Comparison of ENCODE assay signal across 22 cellular contexts in the genomic region with DNA sequence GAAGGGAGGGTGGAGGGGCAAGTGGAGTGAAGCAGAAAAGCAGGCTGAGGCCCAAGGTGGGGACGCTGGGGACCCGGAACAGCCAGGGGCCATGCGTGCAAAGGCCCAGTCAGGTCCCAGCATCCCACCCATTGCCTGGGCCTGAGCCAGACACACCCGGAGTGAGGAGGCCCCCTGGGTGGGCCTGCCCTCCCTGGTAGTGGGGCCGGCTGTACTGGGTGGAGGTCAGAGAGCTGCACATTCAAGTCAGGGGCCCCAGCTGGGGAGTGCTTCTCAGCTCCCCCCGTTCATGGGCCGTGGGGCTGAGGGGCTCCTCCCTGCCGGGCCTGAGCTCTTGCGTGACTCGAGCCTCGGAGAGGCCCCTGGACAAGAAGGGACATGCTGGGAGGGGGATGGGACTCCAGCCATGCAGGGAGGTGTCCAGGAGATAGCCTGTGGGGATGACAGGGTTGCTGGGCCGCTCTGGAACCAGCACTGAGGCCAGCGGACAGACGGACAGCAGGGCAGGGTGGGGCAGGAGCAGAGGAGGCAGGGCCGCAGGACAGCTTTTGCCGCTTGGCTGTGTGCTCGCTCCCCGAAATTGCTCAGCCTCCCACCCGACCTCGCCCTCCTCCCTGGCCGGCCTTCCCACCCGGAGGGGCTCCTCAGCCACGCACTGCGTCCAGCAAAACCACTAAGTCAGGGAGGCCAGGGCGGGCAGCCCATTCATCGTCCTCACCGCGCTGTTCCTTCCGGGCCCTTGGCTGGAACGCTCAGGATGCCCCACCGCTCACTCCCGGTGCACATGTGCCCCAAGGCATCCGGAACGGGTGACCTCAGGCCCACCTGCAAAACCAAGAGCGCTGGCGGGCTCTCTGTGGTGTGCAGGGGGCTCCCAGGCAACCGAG. TPM values are rescaled to one million over a fixed set of nuclear protein-coding genes. Genes with fewer than 3 reads are reported as not detected.
DNase-seq lines count a peak whose midpoint lies in the region; ATAC-seq, FAIRE-seq and TF ChIP-seq lines count a peak whose summit lies in the region.
"Had no signal": no experiment of that assay in that cellular context is flagged by ENCODE, and none has a peak within 500 bp of the region (broad histone marks: within the 10 kb centered on the region; RNA-seq: fewer than 3 reads in every experiment).

No MANE protein-coding gene starts in this region.

- no peak for TF ChIP-seq CTCF in K562 (IDR thresholded peaks at IDR 0.05 in 2 of 3, conservative IDR thresholded peaks at IDR 0.05 in 1 of 3; ENCODE audit: insufficient read depth in 2 of 3, low read depth in 1 of 3, low read length in 3 of 3)

- H3K9ac ChIP-seq in K562 (ENCODE audit: insufficient read depth in 1 of 2, low read depth in 2 of 2, low read length in 2 of 2) (peak overlapping the region in 1 of 2 experiments; percentile 17; a peak in 2 of 4 replicates), Karpas-422 (ENCODE audit: low read length) (no peak overlapping the region)

- no peak for FAIRE-seq in K562 (lab: Jason Lieb, UNC)

- in situ Hi-C loops in K562 (cut with MboI): no loop called here

- H3K36me3 ChIP-seq in K562 (ENCODE audit: control insufficient read depth, insufficient read depth, low read length) (no peaks in the 10 kb centered on the region), Karpas-422 (ENCODE audit: insufficient read depth, low read length) (no peaks in the 10 kb centered on the region)
- H3K36me3 ChIP-seq: neutrophil had no signal

- H2AFZ ChIP-seq in K562 (ENCODE audit: low read depth, low read length) (no peak overlapping the region), Karpas-422 (ENCODE audit: low read length) (no peak overlapping the region)

- CTCF ChIA-PET in K562 (lab: Yijun Ruan, JAX; ENCODE audit: low intra/inter-chr PET ratio): no interaction called here

- H3K9me2 ChIP-seq in Karpas-422 (replicated peaks; ENCODE audit: insufficient read depth, low read length): no peaks in the 10 kb centered on the region

- no TSS peak for BruUV-seq in K562 (replicated peaks; lab: Mats Ljungman, UMichigan)

- H3K4me3 ChIP-seq in K562 (no peak overlapping the region), Karpas-422 (ENCODE audit: low read length) (no peak overlapping the region)
- H3K4me3 ChIP-seq: skin epidermis had no signal

- ATAC-seq in K562 (peak; percentile 22; the same call in 2 of the 3 replicates), sciatic nerve (peak; percentile 34), HG02798 (IDR thresholded peaks at IDR 0.05; ENCODE audit: poor library complexity, unreplicated experiment) (no peak)
- ATAC-seq: activated CD4-positive, alpha-beta T cell treated with anti-CD3 and anti-CD28 coated beads for 36 hours had no signal

- H4K20me1 ChIP-seq in K562 (replicated peaks; ENCODE audit: control insufficient read depth, insufficient read depth, low read length): peaks cover 19% of the 10 kb centered on the region; the same call in 1 of the 2 replicates
- no peaks in the 10 kb centered on the region for H4K20me1 ChIP-seq in Karpas-422 (ENCODE audit: insufficient read depth, low read depth, low read length)

- TF ChIP-seq POLR2A in K562 (conservative IDR thresholded peaks at IDR 0.05): no peak

- no peaks in the 10 kb centered on the region for H3K9me3 ChIP-seq in K562 (replicated peaks; ENCODE audit: control insufficient read depth, insufficient read depth, low read depth, low read length)
- H3K9me3 ChIP-seq in Karpas-422 (ENCODE audit: low read length): no peaks in the 10 kb centered on the region
- H3K9me3 ChIP-seq: Caco-2, neutrophil had no signal

- TF ChIP-seq EP300 in K562 (IDR thresholded peaks at IDR 0.05; ENCODE audit: low read length): no peak

- H3K27ac ChIP-seq in K562 (ENCODE audit: extremely low read depth, low read depth, low read length) (no peak overlapping the region), Karpas-422 (ENCODE audit: low read length) (no peak overlapping the region)
- H3K27ac ChIP-seq: neutrophil, skin epidermis had no signal

- POLR2A ChIA-PET in K562 (lab: Yijun Ruan, JAX): interaction anchor here (0.7 kb wide), 1 partner anchor 8 kb away, joined by 3 read pairs; no protein-coding TSS in a partner anchor

- H3K79me2 ChIP-seq in K562 (ENCODE audit: control insufficient read depth, insufficient read depth, low read length): no peaks in the 10 kb centered on the region
- H3K79me2 ChIP-seq in Karpas-422 (ENCODE audit: low read length): no peaks in the 10 kb centered on the region

- peaks cover 0 to 44% of the 10 kb centered on the region in 2 experiments; a peak in 2 of 5 replicates for H3K4me1 ChIP-seq in K562 (replicated peaks in 1 of 2; ENCODE audit: control insufficient read depth in 2 of 2, insufficient read depth in 2 of 2, low read length in 2 of 2)
- no peaks in the 10 kb centered on the region for H3K4me1 ChIP-seq in Karpas-422 (ENCODE audit: low read length)
- H3K4me1 ChIP-seq: Caco-2 had no signal

- WGBS in K562 (ENCODE audit: insufficient coverage, low coverage, missing lambda C conversion rate): 9% methylated on average over 33 of the region's 37 CpGs

- H3K4me2 ChIP-seq in K562 (ENCODE audit: insufficient read depth, low read length): no peak overlapping the region
- H3K4me2 ChIP-seq in Karpas-422 (ENCODE audit: low read depth, low read length, poor library complexity, severe bottlenecking): no peak overlapping the region

- peaks cover 28 to 80% of the 10 kb centered on the region in 2 experiments; a peak in 3 of 5 replicates for H3K27me3 ChIP-seq in K562 (ENCODE audit: control insufficient read depth in 2 of 2, insufficient read depth in 2 of 2, low read length in 2 of 2)
- no peaks in the 10 kb centered on the region for H3K27me3 ChIP-seq in Karpas-422 (ENCODE audit: low read length)

- DNase-seq in GM03348 (ENCODE audit: low spot score) (peak; percentile 9), K562 (ENCODE audit: extremely low read depth in 1 of 4, low spot score in 3 of 4) (no peak), iPS-NIHi11 (ENCODE audit: low spot score) (peak; percentile 20), sciatic nerve (ENCODE audit: low spot score) (no peak), Karpas-422 (no peak), T-helper 2 cell (no peak)
- DNase-seq in activated naive CD4-positive, alpha-beta T cell treated with anti-CD3 and anti-CD28 coated beads, Interleukin-2, amount 50 U/mL, for 16 hours: no peak
- DNase-seq: activated CD4-positive, alpha-beta T cell treated with anti-CD3 and anti-CD28 coated beads for 36 hours; activated naive CD4-positive, alpha-beta T cell treated with anti-CD3 and anti-CD28 coated beads for 36 hours; GDM1; Kasumi-1; NCI-H1417; NCI-H226; NK-92 treated with Interleukin-12 subunit alpha and Interleukin-12 subunit beta, amount 100 ng/mL, for 24 hours; SHP77; stimulated activated naive CD4-positive, alpha-beta T cell; T-helper 9 cell had no signal

- intact Hi-C loops in K562 (cut with micrococcal nuclease) (no loop called here), sciatic nerve (cut with DNase I) (no loop called here)

- no peak for TF ChIP-seq RAD21 in K562 (CRISPR knock-in tag; conservative IDR thresholded peaks at IDR 0.05 in 1 of 2, IDR thresholded peaks at IDR 0.05 in 1 of 2)

- H3K9me1 ChIP-seq in K562 (ENCODE audit: control insufficient read depth, insufficient read depth, low read length): no peaks in the 10 kb centered on the region

RNA-seq across cellular contexts. Expression of gene TNNT3, which starts 7.9 kb away (rescaled TPM):
- not detected in 2 replicates for total RNA-seq in K562 (2011; cell fraction: chromatin; rRNA removed; ENCODE audit: low replicate concordance)
- total RNA-seq in K562 (2011; cell fraction: nucleolus; rRNA removed): not detected in 2 replicates
- total RNA-seq in K562 (2011; cell fraction: nucleoplasm; rRNA removed): not detected in 2 replicates
- total RNA-seq in K562 (2014; rRNA removed) (not detected in 2 replicates), K562 (2014; rRNA removed; fragmentation: Illumina TruSeq; extraction: Trizol) (not detected in 2 replicates), K562 (2015; rRNA removed; fragmentation: Illumina TruSeq; extraction: Trizol) (not detected in 2 replicates), K562 (2021) (not detected in 2 replicates), sciatic nerve (35.6 TPM)
- polyA plus RNA-seq in K562 (2011; rRNA removed) (0.10 TPM in 1 of 2 replicates, not detected in the other), K562 (2014; fragmentation: Illumina TruSeq; extraction: Trizol) (not detected in 2 replicates), K562 (2014; fragmentation: Nextera tagmentation; extraction: Ambion mirVana) (not detected), K562 (2014; rRNA removed) (not detected in 2 replicates)
- not detected in 2 replicates for polyA plus RNA-seq in K562 (2011; cell fraction: cytosol; rRNA removed)
- 0.41 and 0.70 TPM in 2 replicates for polyA plus RNA-seq in K562 (2011; cell fraction: nucleus; rRNA removed)
- polyA plus RNA-seq in K562 (2012): not detected in 2 replicates
- not detected in 2 replicates for polyA minus RNA-seq in K562 (2011; rRNA and poly(A)+ RNA removed)
- not detected in 2 replicates for polyA minus RNA-seq in K562 (2011; cell fraction: cytosol; rRNA and poly(A)+ RNA removed)
- polyA minus RNA-seq in K562 (2011; cell fraction: nucleus; rRNA and poly(A)+ RNA removed): not detected in 2 replicates
- 0.25 TPM in 1 of 2 replicates, not detected in the other for total RNA-seq in Karpas-422 (2014; rRNA removed; shearing (Covaris generic); ENCODE audit: low replicate concordance)
- total RNA-seq: lung microvascular endothelial cell had no signal

RNA-seq across cellular contexts. Expression of gene MRPL23, which starts 19.7 kb away (rescaled TPM):
- total RNA-seq in K562 (2011; cell fraction: chromatin; rRNA removed; ENCODE audit: low replicate concordance): 26.8 and 80.9 TPM in 2 replicates
- total RNA-seq in K562 (2011; cell fraction: nucleolus; rRNA removed): 67.7 and 84.7 TPM in 2 replicates
- total RNA-seq in K562 (2011; cell fraction: nucleoplasm; rRNA removed): 43.5 and 46.6 TPM in 2 replicates
- total RNA-seq in K562 (2014; rRNA removed): 109 and 128 TPM in 2 replicates
- total RNA-seq in K562 (2014; rRNA removed; fragmentation: Illumina TruSeq; extraction: Trizol): 17.5 and 22.7 TPM in 2 replicates
- total RNA-seq in K562 (2015; rRNA removed; fragmentation: Illumina TruSeq; extraction: Trizol): 46.2 and 53.3 TPM in 2 replicates
- 63.7 and 72.7 TPM in 2 replicates for total RNA-seq in K562 (2021)
- 35.5 and 50.9 TPM in 2 replicates for polyA plus RNA-seq in K562 (2011; rRNA removed)
- 131 and 155 TPM in 2 replicates for polyA plus RNA-seq in K562 (2011; cell fraction: cytosol; rRNA removed)
- polyA plus RNA-seq in K562 (2011; cell fraction: nucleus; rRNA removed): 75.9 and 80.7 TPM in 2 replicates
- 44.3 and 53.3 TPM in 2 replicates for polyA plus RNA-seq in K562 (2012)
- 37.4 and 42.9 TPM in 2 replicates for polyA plus RNA-seq in K562 (2014; fragmentation: Illumina TruSeq; extraction: Trizol)
- polyA plus RNA-seq in K562 (2014; fragmentation: Nextera tagmentation; extraction: Ambion mirVana): 1 to 10 TPM in 1 of 2 experiments, under 1 TPM in 1; 0.44 to 1.1 TPM
- polyA plus RNA-seq in K562 (2014; rRNA removed): 79.9 and 85.9 TPM in 2 replicates
- polyA minus RNA-seq in K562 (2011; rRNA and poly(A)+ RNA removed): 19.0 and 20.5 TPM in 2 replicates
- 40.8 and 45.4 TPM in 2 replicates for polyA minus RNA-seq in K562 (2011; cell fraction: cytosol; rRNA and poly(A)+ RNA removed)
- polyA minus RNA-seq in K562 (2011; cell fraction: nucleus; rRNA and poly(A)+ RNA removed): 53.0 and 70.8 TPM in 2 replicates
- 39.5 TPM for total RNA-seq in sciatic nerve
- 76.2 and 192 TPM in 2 replicates for total RNA-seq in Karpas-422 (2014; rRNA removed; shearing (Covaris generic); ENCODE audit: low replicate concordance)

RNA-seq across cellular contexts. Expression of gene PRR33, which starts 35.7 kb away (rescaled TPM):
- not detected in 2 replicates for total RNA-seq in K562 (2011; cell fraction: chromatin; rRNA removed; ENCODE audit: low replicate concordance)
- not detected in 2 replicates for total RNA-seq in K562 (2011; cell fraction: nucleolus; rRNA removed)
- total RNA-seq in K562 (2011; cell fraction: nucleoplasm; rRNA removed): not detected in 2 replicates
- not detected in 2 replicates for total RNA-seq in K562 (2014; rRNA removed)
- not detected in 2 replicates for total RNA-seq in K562 (2014; rRNA removed; fragmentation: Illumina TruSeq; extraction: Trizol)
- not detected in 2 replicates for total RNA-seq in K562 (2015; rRNA removed; fragmentation: Illumina TruSeq; extraction: Trizol)
- total RNA-seq in K562 (2021): not detected in 2 replicates
- polyA plus RNA-seq in K562 (2011; rRNA removed): not detected in 2 replicates
- not detected in 2 replicates for polyA plus RNA-seq in K562 (2011; cell fraction: cytosol; rRNA removed)
- not detected in 2 replicates for polyA plus RNA-seq in K562 (2011; cell fraction: nucleus; rRNA removed)
- polyA plus RNA-seq in K562 (2012): not detected in 2 replicates
- not detected in 2 replicates for polyA plus RNA-seq in K562 (2014; fragmentation: Illumina TruSeq; extraction: Trizol)
- polyA plus RNA-seq in K562 (2014; fragmentation: Nextera tagmentation; extraction: Ambion mirVana): not detected
- polyA plus RNA-seq in K562 (2014; rRNA removed): not detected in 2 replicates
- polyA minus RNA-seq in K562 (2011; rRNA and poly(A)+ RNA removed): not detected in 2 replicates
- not detected in 2 replicates for polyA minus RNA-seq in K562 (2011; cell fraction: cytosol; rRNA and poly(A)+ RNA removed)
- not detected in 2 replicates for polyA minus RNA-seq in K562 (2011; cell fraction: nucleus; rRNA and poly(A)+ RNA removed)
- not detected for total RNA-seq in sciatic nerve
- total RNA-seq in Karpas-422 (2014; rRNA removed; shearing (Covaris generic); ENCODE audit: low replicate concordance): not detected in 2 replicates
- total RNA-seq: Caco-2, lung microvascular endothelial cell had no signal

Comparison
In these comparisons a context has a peak if more than half of its experiments do, and no peak if none do; other contexts are left out.
1. DNase-seq: peak in GM03348 (single experiment) and iPS-NIHi11 (single experiment); none in K562 (0 of 4), sciatic nerve (single experiment), activated naive CD4-positive, alpha-beta T cell treated with anti-CD3 and anti-CD28 coated beads, Interleukin-2, amount 50 U/mL, for 16 hours (single experiment), Karpas-422 (single experiment) and T-helper 2 cell (0 of 5).
2. RNA of gene TNNT3, which starts 7.9 kb away (total RNA-seq): 35.6 TPM in sciatic nerve (single experiment); not detected in K562 and 0.25 TPM in Karpas-422; every median in the first group is over 10 times any median in the second.